Comparison of ENCODE assay signal across 8 cellular contexts in the genomic region with DNA sequence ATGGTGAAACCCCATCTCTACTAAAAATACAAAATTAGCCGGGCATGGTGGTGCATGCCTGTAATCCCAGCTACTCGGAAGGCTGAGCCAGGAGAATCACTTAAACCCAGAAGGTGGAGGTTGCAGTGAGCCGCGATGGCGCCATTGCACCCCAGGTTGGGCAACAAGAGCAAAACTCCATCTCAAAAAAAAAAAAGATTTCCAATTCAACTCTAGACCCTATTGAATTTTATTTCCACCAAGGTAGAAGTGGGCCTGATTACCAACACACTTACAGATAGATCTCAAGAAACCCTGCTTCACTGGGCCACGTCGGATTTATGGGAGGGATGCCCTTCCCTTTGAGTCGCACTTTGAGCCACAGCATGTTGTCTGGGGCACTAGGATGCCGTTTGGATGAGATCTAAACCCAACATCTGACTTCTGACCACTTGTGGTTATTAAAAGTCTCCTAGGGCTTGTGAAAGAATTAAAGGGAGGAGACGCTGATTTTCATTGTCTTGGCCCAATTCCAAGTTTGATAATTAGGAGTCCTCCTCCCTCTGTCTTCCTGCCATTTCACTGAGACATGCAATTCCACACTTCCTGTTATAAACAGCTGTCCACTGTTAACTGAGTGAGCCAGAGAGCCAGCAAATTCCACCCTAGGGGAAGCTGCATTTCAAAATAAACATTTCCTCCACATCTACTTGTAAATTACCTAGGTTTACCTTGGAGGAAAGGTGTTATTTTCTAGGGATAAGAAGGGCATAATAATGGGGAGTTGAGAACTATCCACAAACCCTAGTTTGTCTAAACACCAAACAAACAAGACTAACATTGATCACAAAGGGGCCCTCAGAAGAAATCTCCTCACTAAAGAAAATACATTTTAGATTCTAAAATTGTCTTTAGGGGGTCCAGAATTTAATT. TPM values are rescaled to one million over a fixed set of nuclear protein-coding genes. Genes with fewer than 3 reads are reported as not detected.
A peak's percentile ranks its signal among the peaks of the same experiment; 100 is the strongest.
DNase-seq lines count a peak whose midpoint lies in the region; ATAC-seq and TF ChIP-seq lines count a peak whose summit lies in the region.

No MANE protein-coding gene starts in this region.

- no peak overlapping the region for H3K4me3 ChIP-seq in lower leg skin (ENCODE audit: low read depth, poor library complexity, severe bottlenecking)

- H3K4me3 Mint-ChIP-seq in Calu3 (ENCODE audit: low read depth, unreplicated experiment) (no peak overlapping the region), brain (peak overlapping the region; percentile 2 to 67 (median 9))

- no TSS peak for BruUV-seq in Calu3 (replicated peaks; lab: Mats Ljungman, UMichigan)

- no peak for ATAC-seq in GM19351 (IDR thresholded peaks at IDR 0.05; ENCODE audit: unreplicated experiment)
- ATAC-seq in GM18867 (IDR thresholded peaks at IDR 0.05; ENCODE audit: unreplicated experiment), result no peak
- ATAC-seq in GM19023 (IDR thresholded peaks at IDR 0.05; ENCODE audit: unreplicated experiment), result no peak

- H3K9me3 Mint-ChIP-seq in Calu3 (ENCODE audit: low read depth, unreplicated experiment), result no peaks in the 10 kb centered on the region
- H3K9me3 Mint-ChIP-seq in brain, result no peaks in the 10 kb centered on the region

- no peak for TF ChIP-seq CTCF in Calu3 (IDR thresholded peaks at IDR 0.05; ENCODE audit: unreplicated experiment)
- no peak for TF ChIP-seq CTCF in brain (conservative IDR thresholded peaks at IDR 0.05)
- TF ChIP-seq CTCF in lower leg skin (IDR thresholded peaks at IDR 0.05), result no peak

- no peak for TF ChIP-seq POLR2A in lower leg skin (IDR thresholded peaks at IDR 0.05)

- H3K27me3 Mint-ChIP-seq in Calu3 (ENCODE audit: unreplicated experiment) (no peaks in the 10 kb centered on the region), brain (peaks cover 4% of the 10 kb centered on the region)

- 44 to 49% methylated on average over 10 of the region's 10 CpGs for WGBS in lower leg skin, 2 donors

- H3K4me1 Mint-ChIP-seq in Calu3 (ENCODE audit: low read depth, unreplicated experiment) (peaks cover 23% of the 10 kb centered on the region), brain (peaks cover 50% of the 10 kb centered on the region)

- CTCF ChIA-PET in Calu3 (lab: Charles Lee), result no interaction called here

- H3K27ac Mint-ChIP-seq in Calu3 (ENCODE audit: unreplicated experiment), result no peak overlapping the region
- H3K27ac Mint-ChIP-seq in brain, result peak overlapping the region; percentile 70 to 95 (median 80)

- intact Hi-C loops in Calu3 (cut with micrococcal nuclease; ENCODE audit: unreplicated experiment) (no loop called here), lower leg skin (cut with DNase I; ENCODE audit: low total_unique reads) (no loop called here)

- H3K36me3 Mint-ChIP-seq in Calu3 (ENCODE audit: insufficient read depth, unreplicated experiment) (peaks cover 8% of the 10 kb centered on the region), brain (no peaks in the 10 kb centered on the region)

- DNase-seq in Calu3 (peak; percentile 6), NCI-H2029 (lab: John Stamatoyannopoulos, UW) (peak; percentile 69), lower leg skin (ENCODE audit: low spot score in 2 of 2) (peak; percentile 57 to 79)
- DNase-seq in effector CD8-positive, alpha-beta T cell (lab: John Stamatoyannopoulos, UW), result no peak

RNA-seq across cellular contexts. Expression of gene RERE, which starts 5.2 kb away (rescaled TPM):
- total RNA-seq in Calu3 (2022) (45.9 and 52.8 TPM in 2 replicates), lower leg skin (10 to 100 TPM; 41.0 to 84.9 (median 76.8) TPM)
- 103 TPM for polyA plus RNA-seq in brain (ENCODE audit: insufficient read depth, low read depth, low replicate concordance)

RNA-seq across cellular contexts. Expression of gene ENO1, which starts 55.8 kb away (rescaled TPM):
- total RNA-seq in Calu3 (2022) (1,000 and 1,003 TPM in 2 replicates), lower leg skin (100 to 1,000 TPM; 351 to 688 (median 453) TPM)
- 1,172 TPM for polyA plus RNA-seq in brain (ENCODE audit: insufficient read depth, low read depth, low replicate concordance)
